1 cellular context compared by ENCODE assay signal in the genomic region with DNA sequence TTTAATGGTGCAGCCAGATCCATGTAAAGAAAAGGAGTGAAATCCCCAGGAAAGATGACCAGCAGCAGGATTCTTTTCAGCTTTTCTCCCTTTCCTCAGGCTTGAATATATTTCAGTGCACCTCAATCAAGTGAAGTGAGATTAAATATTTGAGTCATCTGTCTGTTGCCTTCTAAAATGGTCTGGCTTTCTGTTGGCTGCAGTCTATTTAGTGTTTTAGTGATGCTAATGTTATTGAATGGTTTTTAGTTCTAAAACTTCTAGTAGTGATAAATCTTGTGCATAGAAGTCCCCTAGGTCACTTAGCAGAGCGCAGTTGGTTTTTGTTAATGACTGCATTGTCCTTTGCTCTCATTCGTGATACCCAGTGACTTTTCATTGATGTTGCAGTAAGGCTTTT.
TF ChIP-seq lines count a peak whose summit lies in the region.

No MANE protein-coding gene starts in this region.

TF ChIP-seq in GM23338, 12 proteins besides CTCF, POLR2A, EP300 and RAD21 (continued from another document):
- TF ChIP-seq ZNF462 (CRISPR knock-in tag; IDR thresholded peaks at IDR 0.05) (no peak), STAT1 (IDR thresholded peaks at IDR 0.05; ENCODE audit: unreplicated experiment) (no peak), ZNF114 (CRISPR knock-in tag; IDR thresholded peaks at IDR 0.05) (no peak), EZH2 (IDR thresholded peaks at IDR 0.05; ENCODE audit: low read depth, unreplicated experiment) (no peak), ZNF331 (CRISPR knock-in tag; IDR thresholded peaks at IDR 0.05; ENCODE audit: low read depth) (no peak), JUNB (IDR thresholded peaks at IDR 0.05; ENCODE audit: unreplicated experiment) (no peak), REST (IDR thresholded peaks at IDR 0.05; ENCODE audit: unreplicated experiment) (no peak)
